ENCODE assay signal across 22 cellular contexts in genomic region chr5:109786177-109786576, GRCh38.
DNase-seq lines count a peak whose midpoint lies in the region; ATAC-seq and TF ChIP-seq lines count a peak whose summit lies in the region.
"Had no signal": no experiment of that assay in that cellular context is flagged by ENCODE, and none has a peak within 500 bp of the region (broad histone marks: within the 10 kb centered on the region; RNA-seq: fewer than 3 reads in every experiment).

No MANE protein-coding gene starts in this region.

- no peaks in the 10 kb centered on the region for H3K9me3 Mint-ChIP-seq in activated CD8-positive, alpha-beta T cell treated with anti-CD3 and anti-CD28 coated beads for 36 hours
- no peaks in the 10 kb centered on the region for H3K9me3 Mint-ChIP-seq in activated CD8-positive, alpha-beta T cell treated with anti-CD3 and anti-CD28 coated beads, Interleukin-2, amount 10 ng/mL, durations not matched to agents 7 days and 5 days (ENCODE audit: insufficient read depth)
- H3K9me3 Mint-ChIP-seq in stimulated activated naive B cell treated with anti-CD40 and anti-IgM and Interleukin-4, amounts not matched to agents 10 μg/mL and 1 μg/mL and 100 μg/mL, for 72 hours = no peaks in the 10 kb centered on the region
- H3K9me3 Mint-ChIP-seq: HFFc6, IgD-negative memory B cell had no signal

- DNase-seq in activated CD8-positive, alpha-beta T cell treated with anti-CD3 and anti-CD28 coated beads for 36 hours = peak; percentile 3
- no peak for DNase-seq in activated CD8-positive, alpha-beta T cell treated with anti-CD3 and anti-CD28 coated beads, Interleukin-2, amount 10 ng/mL, durations not matched to agents 7 days and 5 days
- no peak for DNase-seq in stimulated activated naive B cell treated with anti-CD40 and anti-IgM and Interleukin-4, amounts not matched to agents 10 μg/mL and 1 μg/mL and 100 μg/mL, for 72 hours
- no peak for DNase-seq in ovary
- DNase-seq in NCI-H345 (lab: John Stamatoyannopoulos, UW) = no peak
- DNase-seq in NCI-H2171 treated with DMSO at 0.1 percent for 48 hours (lab: John Stamatoyannopoulos, UW) = no peak
- DNase-seq: DMS79 treated with DMSO at 0.1 percent for 48 hours; H7; HFFc6; NCI-H1092 treated with DMSO at 0.1 percent for 48 hours; NCI-H146; NCI-H2029 treated with DMSO at 0.1 percent for 48 hours; NCI-H2171; NCI-H510A; NCI-H748 treated with DMSO at 0.1 percent for 48 hours; NK-92 treated with Interleukin-12 subunit alpha and Interleukin-12 subunit beta, amount 100 ng/mL, for 24 hours; Peyer's patch had no signal

- CTCF ChIA-PET in activated CD8-positive, alpha-beta T cell treated with anti-CD3 and anti-CD28 coated beads for 36 hours (lab: Charles Lee) = interaction anchor here (1.4 kb wide), 1 partner anchor 96 kb away, joined by 5 read pairs; no protein-coding TSS in a partner anchor
- CTCF ChIA-PET in activated CD8-positive, alpha-beta T cell treated with anti-CD3 and anti-CD28 coated beads, Interleukin-2, amount 10 ng/mL, durations not matched to agents 7 days and 5 days (lab: Charles Lee) = interaction anchor here (1.1 kb wide), 1 partner anchor 91 kb away, joined by 4 read pairs; no protein-coding TSS in a partner anchor

- no peak overlapping the region for H3K4me3 ChIP-seq in ovary
- H3K4me3 ChIP-seq: Peyer's patch had no signal

- POLR2A ChIA-PET in activated CD8-positive, alpha-beta T cell treated with anti-CD3 and anti-CD28 coated beads for 36 hours (lab: Charles Lee) = no interaction called here
- POLR2A ChIA-PET in activated CD8-positive, alpha-beta T cell treated with anti-CD3 and anti-CD28 coated beads, Interleukin-2, amount 10 ng/mL, durations not matched to agents 7 days and 5 days (lab: Charles Lee) = no interaction called here

- no peak for TF ChIP-seq POLR2A in ovary (IDR thresholded peaks at IDR 0.05)

- H3K36me3 Mint-ChIP-seq in activated CD8-positive, alpha-beta T cell treated with anti-CD3 and anti-CD28 coated beads for 36 hours (ENCODE audit: low read depth) = peaks cover 42% of the 10 kb centered on the region
- H3K36me3 Mint-ChIP-seq in activated CD8-positive, alpha-beta T cell treated with anti-CD3 and anti-CD28 coated beads, Interleukin-2, amount 10 ng/mL, durations not matched to agents 7 days and 5 days (ENCODE audit: low read depth) = peaks cover 37% of the 10 kb centered on the region
- peaks cover 17 to 30% of the 10 kb centered on the region in 2 donors for H3K36me3 Mint-ChIP-seq in stimulated activated naive B cell treated with anti-CD40 and anti-IgM and Interleukin-4, amounts not matched to agents 10 μg/mL and 1 μg/mL and 100 μg/mL, for 72 hours

- no peaks in the 10 kb centered on the region for H3K27me3 Mint-ChIP-seq in activated CD8-positive, alpha-beta T cell treated with anti-CD3 and anti-CD28 coated beads for 36 hours
- no peaks in the 10 kb centered on the region for H3K27me3 Mint-ChIP-seq in activated CD8-positive, alpha-beta T cell treated with anti-CD3 and anti-CD28 coated beads, Interleukin-2, amount 10 ng/mL, durations not matched to agents 7 days and 5 days (ENCODE audit: low read depth)
- H3K27me3 Mint-ChIP-seq in stimulated activated naive B cell treated with anti-CD40 and anti-IgM and Interleukin-4, amounts not matched to agents 10 μg/mL and 1 μg/mL and 100 μg/mL, for 72 hours = no peaks in the 10 kb centered on the region
- H3K27me3 Mint-ChIP-seq: IgD-negative memory B cell had no signal

- intact Hi-C loops in activated CD8-positive, alpha-beta T cell treated with anti-CD3 and anti-CD28 coated beads for 36 hours (cut with micrococcal nuclease) = loop anchor here (5.0 kb wide), 1 partner anchor 94 kb away; no protein-coding TSS in a partner anchor
- intact Hi-C loops in ovary (cut with DNase I) = no loop called here

- ATAC-seq in activated CD8-positive, alpha-beta T cell treated with anti-CD3 and anti-CD28 coated beads for 36 hours = no peak
- ATAC-seq in activated CD8-positive, alpha-beta T cell treated with anti-CD3 and anti-CD28 coated beads, Interleukin-2, amount 10 ng/mL, durations not matched to agents 7 days and 5 days = no peak
- ATAC-seq in HG02798 (IDR thresholded peaks at IDR 0.05; ENCODE audit: poor library complexity, unreplicated experiment) (peak; percentile 70), HG03469 (IDR thresholded peaks at IDR 0.05; ENCODE audit: unreplicated experiment) (peak; percentile 74)
- ATAC-seq in stimulated activated naive B cell treated with anti-CD40 and anti-IgM and Interleukin-4, amounts not matched to agents 10 μg/mL and 1 μg/mL and 100 μg/mL, for 72 hours (replicated peaks) = peak; percentile 38 to 43

- no peaks in the 10 kb centered on the region for H3K36me3 ChIP-seq in ovary
- H3K36me3 ChIP-seq: Peyer's patch had no signal

- H3K27ac ChIP-seq in ovary = no peak overlapping the region
- H3K27ac ChIP-seq: 22Rv1, Peyer's patch had no signal

- TF ChIP-seq EP300 in ovary (IDR thresholded peaks at IDR 0.05) = no peak

- H3K4me1 ChIP-seq in ovary (ENCODE audit: insufficient read depth) = no peaks in the 10 kb centered on the region
- H3K4me1 ChIP-seq: Peyer's patch had no signal

- peaks cover 23% of the 10 kb centered on the region for H3K4me1 Mint-ChIP-seq in activated CD8-positive, alpha-beta T cell treated with anti-CD3 and anti-CD28 coated beads for 36 hours (ENCODE audit: low read depth)
- peaks cover 2% of the 10 kb centered on the region for H3K4me1 Mint-ChIP-seq in activated CD8-positive, alpha-beta T cell treated with anti-CD3 and anti-CD28 coated beads, Interleukin-2, amount 10 ng/mL, durations not matched to agents 7 days and 5 days (ENCODE audit: low read depth)
- H3K4me1 Mint-ChIP-seq in stimulated activated naive B cell treated with anti-CD40 and anti-IgM and Interleukin-4, amounts not matched to agents 10 μg/mL and 1 μg/mL and 100 μg/mL, for 72 hours = peaks cover 1 to 14% of the 10 kb centered on the region in 2 donors
- H3K4me1 Mint-ChIP-seq: CD14-positive monocyte had no signal

- no peaks in the 10 kb centered on the region for H3K9me3 ChIP-seq in ovary
- H3K9me3 ChIP-seq: Peyer's patch had no signal

- TF ChIP-seq CTCF in activated CD8-positive, alpha-beta T cell treated with anti-CD3 and anti-CD28 coated beads for 36 hours (IDR thresholded peaks at IDR 0.05) = no peak
- no peak for TF ChIP-seq CTCF in ovary (IDR thresholded peaks at IDR 0.05)

- no peak overlapping the region for H3K27ac Mint-ChIP-seq in activated CD8-positive, alpha-beta T cell treated with anti-CD3 and anti-CD28 coated beads for 36 hours
- no peak overlapping the region for H3K27ac Mint-ChIP-seq in activated CD8-positive, alpha-beta T cell treated with anti-CD3 and anti-CD28 coated beads, Interleukin-2, amount 10 ng/mL, durations not matched to agents 7 days and 5 days
- H3K27ac Mint-ChIP-seq in stimulated activated naive B cell treated with anti-CD40 and anti-IgM and Interleukin-4, amounts not matched to agents 10 μg/mL and 1 μg/mL and 100 μg/mL, for 72 hours = no peak overlapping the region
- H3K27ac Mint-ChIP-seq: CD14-positive monocyte, HFFc6, IgD-negative memory B cell had no signal

- H3K27me3 ChIP-seq in ovary = no peaks in the 10 kb centered on the region
- H3K27me3 ChIP-seq: Peyer's patch had no signal

- 89 to 97% (median 94%) methylated on average over 4 of the region's 4 CpGs for WGBS in ovary, 3 donors

- no peak overlapping the region for H3K4me3 Mint-ChIP-seq in activated CD8-positive, alpha-beta T cell treated with anti-CD3 and anti-CD28 coated beads for 36 hours
- H3K4me3 Mint-ChIP-seq in activated CD8-positive, alpha-beta T cell treated with anti-CD3 and anti-CD28 coated beads, Interleukin-2, amount 10 ng/mL, durations not matched to agents 7 days and 5 days = no peak overlapping the region
- no peak overlapping the region for H3K4me3 Mint-ChIP-seq in stimulated activated naive B cell treated with anti-CD40 and anti-IgM and Interleukin-4, amounts not matched to agents 10 μg/mL and 1 μg/mL and 100 μg/mL, for 72 hours
- H3K4me3 Mint-ChIP-seq: CD14-positive monocyte, HFFc6, IgD-negative memory B cell had no signal

Comparison
In these comparisons a context has a peak if more than half of its experiments do, and no peak if none do; other contexts are left out.
1. ATAC-seq: peak in HG02798 (single experiment), HG03469 (single experiment) and stimulated activated naive B cell treated with anti-CD40 and anti-IgM and Interleukin-4, amounts not matched to agents 10 μg/mL and 1 μg/mL and 100 μg/mL, for 72 hours (2 of 2); none in activated CD8-positive, alpha-beta T cell treated with anti-CD3 and anti-CD28 coated beads for 36 hours (single experiment) and activated CD8-positive, alpha-beta T cell treated with anti-CD3 and anti-CD28 coated beads, Interleukin-2, amount 10 ng/mL, durations not matched to agents 7 days and 5 days (single experiment).